13 cellular contexts compared by ENCODE assay signal in the genomic region with DNA sequence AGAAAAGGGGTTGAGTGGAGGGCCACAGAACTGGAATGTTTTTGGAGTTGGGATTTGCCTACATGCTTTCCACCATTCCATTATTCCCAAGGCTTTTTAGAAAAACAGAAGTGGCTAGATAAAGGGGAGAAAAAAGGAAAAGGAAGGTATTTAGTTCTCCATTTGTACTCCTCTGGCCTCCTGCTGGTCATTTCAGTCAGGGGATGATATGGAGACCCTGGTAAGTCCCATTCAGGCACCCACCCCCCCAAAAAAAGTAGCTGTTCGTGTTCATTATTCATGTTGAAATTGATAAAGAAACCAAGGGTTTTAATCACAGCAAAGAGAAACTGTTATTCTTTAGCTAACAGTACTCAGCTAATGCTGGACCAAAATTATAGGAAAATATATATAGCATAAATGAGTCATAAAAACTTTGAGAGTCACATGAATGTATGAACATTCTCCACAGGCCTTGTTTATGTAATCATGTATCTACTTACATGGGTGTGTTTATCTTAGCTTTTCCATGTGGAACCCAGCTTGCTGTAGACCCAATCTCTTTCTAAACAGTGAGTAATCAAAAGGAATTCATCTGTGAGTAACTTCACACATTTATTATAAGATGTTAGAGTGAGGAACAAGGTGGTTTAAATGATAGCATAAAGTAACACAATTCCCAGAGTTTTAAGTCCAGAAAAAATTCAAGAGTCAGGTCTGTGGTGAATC.
DNase-seq lines count a peak whose midpoint lies in the region; ATAC-seq and TF ChIP-seq lines count a peak whose summit lies in the region.
"Had no signal": no experiment of that assay in that cellular context is flagged by ENCODE, and none has a peak within 500 bp of the region (broad histone marks: within the 10 kb centered on the region; RNA-seq: fewer than 3 reads in every experiment).

No MANE protein-coding gene starts in this region.

- peak overlapping the region; percentile 93 for H3K27ac Mint-ChIP-seq in chondrocyte (ENCODE audit: unreplicated experiment)
- no peak overlapping the region for H3K27ac Mint-ChIP-seq in activated CD4-positive, alpha-beta T cell treated with anti-CD3 and anti-CD28 coated beads, Interleukin-2, amount 10 ng/mL, durations not matched to agents 24 days and 14 days
- H3K27ac Mint-ChIP-seq: activated naive CD4-positive, alpha-beta T cell treated with anti-CD3 and anti-CD28 coated beads, Interleukin-2, amount 50 U/mL, for 24 hours had no signal

- peaks cover 5% of the 10 kb centered on the region for H3K9me3 Mint-ChIP-seq in chondrocyte (ENCODE audit: low read depth)
- peaks cover 11% of the 10 kb centered on the region for H3K9me3 Mint-ChIP-seq in activated CD4-positive, alpha-beta T cell treated with anti-CD3 and anti-CD28 coated beads, Interleukin-2, amount 10 ng/mL, durations not matched to agents 24 days and 14 days

- peaks cover 47% of the 10 kb centered on the region for H3K4me1 Mint-ChIP-seq in chondrocyte (ENCODE audit: low read depth)
- no peaks in the 10 kb centered on the region for H3K4me1 Mint-ChIP-seq in activated CD4-positive, alpha-beta T cell treated with anti-CD3 and anti-CD28 coated beads, Interleukin-2, amount 10 ng/mL, durations not matched to agents 24 days and 14 days

- H3K4me3 Mint-ChIP-seq in chondrocyte (ENCODE audit: unreplicated experiment), result no peak overlapping the region
- no peak overlapping the region for H3K4me3 Mint-ChIP-seq in activated CD4-positive, alpha-beta T cell treated with anti-CD3 and anti-CD28 coated beads, Interleukin-2, amount 10 ng/mL, durations not matched to agents 24 days and 14 days
- H3K4me3 Mint-ChIP-seq: activated naive CD4-positive, alpha-beta T cell treated with anti-CD3 and anti-CD28 coated beads, Interleukin-2, amount 50 U/mL, for 24 hours had no signal

- ATAC-seq in GM21526 (IDR thresholded peaks at IDR 0.05; ENCODE audit: low FRiP score, unreplicated experiment), result no peak
- ATAC-seq in GM21381 (IDR thresholded peaks at IDR 0.05; ENCODE audit: unreplicated experiment), result no peak
- ATAC-seq: sciatic nerve had no signal

- H3K36me3 Mint-ChIP-seq in chondrocyte (ENCODE audit: low read depth), result no peaks in the 10 kb centered on the region
- H3K36me3 Mint-ChIP-seq in activated CD4-positive, alpha-beta T cell treated with anti-CD3 and anti-CD28 coated beads, Interleukin-2, amount 10 ng/mL, durations not matched to agents 24 days and 14 days (ENCODE audit: low read depth), result no peaks in the 10 kb centered on the region
- H3K36me3 Mint-ChIP-seq: activated naive CD4-positive, alpha-beta T cell treated with anti-CD3 and anti-CD28 coated beads, Interleukin-2, amount 50 U/mL, for 24 hours had no signal

- intact Hi-C loops in activated CD4-positive, alpha-beta T cell treated with anti-CD3 and anti-CD28 coated beads, Interleukin-2, amount 10 ng/mL, durations not matched to agents 24 days and 14 days (cut with micrococcal nuclease), result no loop called here

- DNase-seq in AG08396 (ENCODE audit: low spot score) (peak; percentile 57), M059J (ENCODE audit: low read depth) (peak; percentile 88), chondrocyte (ENCODE audit: low spot score) (no peak), left kidney (ENCODE audit: low read depth, low spot score) (peak; percentile 36)
- no peak for DNase-seq in central memory CD4-positive, alpha-beta T cell
- no peak for DNase-seq in activated CD4-positive, alpha-beta T cell treated with anti-CD3 and anti-CD28 coated beads, Interleukin-2, amount 10 ng/mL, durations not matched to agents 24 days and 14 days
- DNase-seq: BE2C, NCI-H1694 treated with DMSO at 0.1 percent for 48 hours, trophoblast cell had no signal

- peak; percentile 76 for TF ChIP-seq CTCF in chondrocyte (IDR thresholded peaks at IDR 0.05)

- no peaks in the 10 kb centered on the region for H3K27me3 Mint-ChIP-seq in chondrocyte (ENCODE audit: low read depth)
- H3K27me3 Mint-ChIP-seq in activated CD4-positive, alpha-beta T cell treated with anti-CD3 and anti-CD28 coated beads, Interleukin-2, amount 10 ng/mL, durations not matched to agents 24 days and 14 days, result no peaks in the 10 kb centered on the region

Comparison
In these comparisons a context has a peak if more than half of its experiments do, and no peak if none do; other contexts are left out.
1. DNase-seq: peak in AG08396 (single experiment), M059J (single experiment) and left kidney (single experiment); none in chondrocyte (single experiment), central memory CD4-positive, alpha-beta T cell (single experiment) and activated CD4-positive, alpha-beta T cell treated with anti-CD3 and anti-CD28 coated beads, Interleukin-2, amount 10 ng/mL, durations not matched to agents 24 days and 14 days (single experiment).